28 cellular contexts compared by ENCODE assay signal in genomic region chr16:68857479-68857878, GRCh38.
"Had no signal": no experiment of that assay in that cellular context is flagged by ENCODE, and none has a peak within 500 bp of the region (broad histone marks: within the 10 kb centered on the region; RNA-seq: fewer than 3 reads in every experiment).

No MANE protein-coding gene starts in this region.

- DNase-seq: colonic mucosa; cortex of kidney; dermis blood vessel endothelial cell; dorsolateral prefrontal cortex; effector CD4-positive, alpha-beta T cell; effector CD8-positive, alpha-beta T cell; effector memory CD4-positive, alpha-beta T cell; effector memory CD8-positive, alpha-beta T cell; endodermal cell; erythroblast; esophagus squamous epithelium; foreskin fibroblast; foreskin keratinocyte; foreskin melanocyte; gastrocnemius medialis; glutamatergic neuron; head of caudate nucleus; heart left ventricle; heart right ventricle had no signal

- H3K27ac ChIP-seq: colonic mucosa, coronary artery, dorsolateral prefrontal cortex, epithelial cell of prostate, esophagus muscularis mucosa, esophagus squamous epithelium, foreskin keratinocyte, gastrocnemius medialis, gastroesophageal sphincter, heart left ventricle, heart right ventricle had no signal

- ATAC-seq: effector memory CD8-positive, alpha-beta T cell; esophagus mucosa; foreskin keratinocyte; gastrocnemius medialis; gastroesophageal sphincter; heart left ventricle; heart right ventricle had no signal

- H3K27me3 ChIP-seq: colonic mucosa, dorsolateral prefrontal cortex, esophagus muscularis mucosa, esophagus squamous epithelium, foreskin keratinocyte, gastrocnemius medialis, gastroesophageal sphincter, heart left ventricle, heart right ventricle had no signal

- H3K9me3 ChIP-seq: colonic mucosa, esophagus muscularis mucosa, esophagus squamous epithelium, gastrocnemius medialis, gastroesophageal sphincter had no signal

- H3K4me1 ChIP-seq: colonic mucosa, foreskin keratinocyte, gastrocnemius medialis, gastroesophageal sphincter, heart left ventricle, heart right ventricle had no signal

- FAIRE-seq: colon, endometrium, endothelial cell of umbilical vein, frontal cortex had no signal

- H3K36me3 ChIP-seq: colonic mucosa had no signal

- H3K4me3 ChIP-seq: colonic mucosa, coronary artery, dorsolateral prefrontal cortex, esophagus muscularis mucosa, esophagus squamous epithelium, gastrocnemius medialis, gastroesophageal sphincter, heart left ventricle, heart right ventricle had no signal
